Comparison of ENCODE assay signal across 8 cellular contexts in genomic region chr20:3046677-3047462, GRCh38. TPM values are rescaled to one million over a fixed set of nuclear protein-coding genes. Genes with fewer than 3 reads are reported as not detected.
DNase-seq lines count a peak whose midpoint lies in the region; ATAC-seq, FAIRE-seq and TF ChIP-seq lines count a peak whose summit lies in the region.

No MANE protein-coding gene starts in this region.

- no peak for DNase-seq in left ventricle myocardium inferior
- DNase-seq in Right ventricle myocardium superior, result no peak
- DNase-seq in NCI-H2196 (lab: John Stamatoyannopoulos, UW; ENCODE audit: unreplicated experiment), result peak; percentile 33
- no peak for DNase-seq in GM12878 (ENCODE audit: low read depth, low spot score)
- peak in 1 of 2 donors; percentile 49 for DNase-seq in left colon
- no peak for DNase-seq in testis
- DNase-seq in medulla oblongata (ENCODE audit: extremely low spot score), result no peak
- DNase-seq in HCEC 1CT, result no peak

- CTCF ChIA-PET in GM12878 (lab: Yijun Ruan, JAX), result no interaction called here

- H3K4me1 ChIP-seq in left ventricle myocardium inferior, result peaks cover 44% of the 10 kb centered on the region
- H3K4me1 ChIP-seq in GM12878 (ENCODE audit: control insufficient read depth, insufficient read depth, low read length), result no peaks in the 10 kb centered on the region; the same call in 1 of the 2 replicates
- peaks cover 6% of the 10 kb centered on the region for H3K4me1 ChIP-seq in testis

- peak overlapping the region; percentile 61 for H2AFZ ChIP-seq in GM12878 (ENCODE audit: control insufficient read depth, low read depth, low read length)

- intact Hi-C loops in left ventricle myocardium inferior (cut with micrococcal nuclease) (no loop called here), Right ventricle myocardium superior (cut with DNase I) (no loop called here), GM12878 (cut with micrococcal nuclease; ENCODE audit: unreplicated experiment) (loop anchor here (10.0 kb wide), 1 partner anchor 158 kb away; the partner anchor contains the start of genes DDRGK1 and ITPA), left colon (cut with DNase I, micrococcal nuclease) (no loop called here), testis (cut with DNase I; ENCODE audit: low total_unique reads) (no loop called here)

- TF ChIP-seq POLR2A in GM12878 (IDR thresholded peaks at IDR 0.05; ENCODE audit: low read depth, low read length) (no peak), testis (IDR thresholded peaks at IDR 0.05) (no peak)

- H3K4me3 ChIP-seq in left ventricle myocardium inferior (peak overlapping the region; percentile 87), GM12878 (peak overlapping the region; percentile 80), testis (peak overlapping the region; percentile 72 to 88)

- H3K79me2 ChIP-seq in GM12878 (ENCODE audit: control insufficient read depth, insufficient read depth, low read length), result peaks cover 13% of the 10 kb centered on the region

- no peak for TF ChIP-seq RAD21 in GM12878 (IDR thresholded peaks at IDR 0.05; ENCODE audit: insufficient read depth, low read depth, low read length)

- 47% methylated on average over 39 of the region's 39 CpGs for WGBS in GM12878 (ENCODE audit: insufficient coverage, insufficient replicate concordance, low lambda C conversion rate, missing lambda C conversion rate)
- 32 to 33% methylated on average over 34 to 39 of the region's 39 CpGs for WGBS in testis, 2 donors

- TF ChIP-seq CTCF in left ventricle myocardium inferior (IDR thresholded peaks at IDR 0.05; ENCODE audit: borderline replicate concordance) (no peak), GM12878 (IDR thresholded peaks at IDR 0.05 in 2 of 3, conservative IDR thresholded peaks at IDR 0.05 in 1 of 3; ENCODE audit: control insufficient read depth in 2 of 3, extremely low read depth in 1 of 3, insufficient read depth in 1 of 3, low read depth in 3 of 3, low read length in 3 of 3) (no peak), testis (IDR thresholded peaks at IDR 0.05) (no peak)

- H3K9ac ChIP-seq in GM12878 (ENCODE audit: control insufficient read depth, insufficient read depth, low read length), result peak overlapping the region; percentile 65

- TF ChIP-seq EP300 in GM12878 (IDR thresholded peaks at IDR 0.05; ENCODE audit: borderline replicate concordance in 1 of 2, control insufficient read depth in 1 of 2, low read depth in 2 of 2, low read length in 2 of 2), result no peak

- H3K27me3 ChIP-seq in left ventricle myocardium inferior (ENCODE audit: low read depth), result no peaks in the 10 kb centered on the region
- no peaks in the 10 kb centered on the region for H3K27me3 ChIP-seq in GM12878 (replicated peaks in 1 of 2; ENCODE audit: control insufficient read depth in 2 of 2, insufficient read depth in 2 of 2, low read length in 1 of 2)
- no peaks in the 10 kb centered on the region for H3K27me3 ChIP-seq in testis

- SMC1A ChIA-PET in GM12878 (lab: Charles Lee; ENCODE audit: uncharacterized antibody, unreplicated experiment), result no interaction called here

- peak overlapping the region; percentile 70 for H3K4me2 ChIP-seq in GM12878 (ENCODE audit: control insufficient read depth, insufficient read depth)

- no TSS peak for BruUV-seq in GM12878 (replicated peaks; lab: Mats Ljungman, UMichigan)

- H4K20me1 ChIP-seq in GM12878 (ENCODE audit: control insufficient read depth, insufficient read depth), result no peaks in the 10 kb centered on the region

- ATAC-seq in Right ventricle myocardium superior (ENCODE audit: poor library complexity), result no peak
- ATAC-seq in GM12878, result peak; percentile 5
- ATAC-seq in left colon, result peak; percentile 14

- POLR2A ChIA-PET in GM12878 (lab: Charles Lee), result interaction anchor here (1.8 kb wide), 1 partner anchor 114 kb away, joined by 13 read pairs; no protein-coding TSS in a partner anchor

- in situ Hi-C loops in GM12878 (cut with MboI), result no loop called here

- FAIRE-seq in GM12878 (lab: Jason Lieb, UNC), result no peak

- RAD21 ChIA-PET in GM12878 (lab: Charles Lee; ENCODE audit: unreplicated experiment), result no interaction called here

- H3K9me3 ChIP-seq in left ventricle myocardium inferior (replicated peaks), result no peaks in the 10 kb centered on the region
- H3K9me3 ChIP-seq in GM12878 (replicated peaks; ENCODE audit: control insufficient read depth, insufficient read depth, low read length), result no peaks in the 10 kb centered on the region
- H3K9me3 ChIP-seq in testis, result no peaks in the 10 kb centered on the region

- peak overlapping the region; percentile 96 for H3K27ac ChIP-seq in left ventricle myocardium inferior (replicated peaks)
- H3K27ac ChIP-seq in GM12878 (ENCODE audit: control insufficient read depth, insufficient read depth), result peak overlapping the region; percentile 87
- peak overlapping the region in 1 of 2 donors; percentile 85 for H3K27ac ChIP-seq in testis

- H3K36me3 ChIP-seq in left ventricle myocardium inferior (peaks cover 26% of the 10 kb centered on the region), GM12878 (ENCODE audit: control insufficient read depth in 2 of 2, insufficient read depth in 2 of 2, low read length in 1 of 2) (peaks cover 4 to 6% of the 10 kb centered on the region in 2 experiments; a peak in 2 of 4 replicates), testis (ENCODE audit: low read depth, missing control alignments) (no peaks in the 10 kb centered on the region)

RNA-seq across cellular contexts. Expression of gene MRPS26, which starts 1.0 kb away (rescaled TPM):
- 55.6 TPM for total RNA-seq in left ventricle myocardium inferior
- total RNA-seq in Right ventricle myocardium superior, result 49.9 TPM
- total RNA-seq in GM12878 (2013; cell fraction: nucleolus; rRNA removed), result 5.5 and 5.7 TPM in 2 replicates
- total RNA-seq in GM12878 (2014; rRNA removed), result 52.0 and 58.7 TPM in 2 replicates
- total RNA-seq in GM12878 (2014; rRNA removed; fragmentation: Illumina TruSeq; extraction: Trizol), result 23.4 and 25.8 TPM in 2 replicates
- 51.5 and 56.7 TPM in 2 replicates for total RNA-seq in GM12878 (2021)
- 12.5 TPM for polyA plus RNA-seq in GM12878 (2011; ENCODE audit: low read depth)
- polyA plus RNA-seq in GM12878 (2011; rRNA removed), result 25.0 and 36.3 TPM in 2 replicates
- polyA plus RNA-seq in GM12878 (2011; cell fraction: cytosol; rRNA removed), result 51.2 and 87.8 TPM in 2 replicates
- 28.4 and 31.8 TPM in 2 replicates for polyA plus RNA-seq in GM12878 (2011; cell fraction: nucleus; rRNA removed)
- 30.4 and 30.8 TPM in 2 replicates for polyA plus RNA-seq in GM12878 (2012)
- polyA plus RNA-seq in GM12878 (2014; fragmentation: Illumina TruSeq; extraction: Trizol), result 9.9 and 18.8 TPM in 2 replicates
- polyA plus RNA-seq in GM12878 (2014; fragmentation: Nextera tagmentation; extraction: Ambion mirVana), result 1 to 10 TPM; 3.9 to 9.3 TPM
- polyA plus RNA-seq in GM12878 (2014; rRNA removed), result 60.9 and 69.4 TPM in 2 replicates
- polyA plus RNA-seq in GM12878 (2016; fragmentation: Nextera tagmentation; extraction: Ambion mirVana), result 10 to 100 TPM; 80.7 to 95.3 TPM
- 10.8 and 18.2 TPM in 2 replicates for polyA minus RNA-seq in GM12878 (2011; rRNA and poly(A)+ RNA removed)
- 12.6 and 13.6 TPM in 2 replicates for polyA minus RNA-seq in GM12878 (2011; cell fraction: cytosol; rRNA and poly(A)+ RNA removed)
- 5.0 and 7.9 TPM in 2 replicates for polyA minus RNA-seq in GM12878 (2011; cell fraction: nucleus; rRNA and poly(A)+ RNA removed)
- 10 to 100 TPM; 33.1 to 44.1 TPM for total RNA-seq in left colon
- total RNA-seq in testis, result 10 to 100 TPM; 37.4 to 55.9 TPM
- 28.3 TPM for polyA plus RNA-seq in testis (ENCODE audit: insufficient read depth, low read depth, low replicate concordance)

RNA-seq across cellular contexts. Expression of gene GNRH2, which starts 3.4 kb away (rescaled TPM):
- total RNA-seq in left ventricle myocardium inferior (not detected), Right ventricle myocardium superior (not detected), GM12878 (2014; rRNA removed) (not detected in 2 replicates), GM12878 (2014; rRNA removed; fragmentation: Illumina TruSeq; extraction: Trizol) (not detected in 2 replicates), GM12878 (2021) (0.64 and 0.85 TPM in 2 replicates), left colon (under 1 TPM in 1 of 2 donors, not detected in 1; 0.64 TPM), testis (not detected)
- total RNA-seq in GM12878 (2013; cell fraction: nucleolus; rRNA removed), result 3.3 and 3.9 TPM in 2 replicates
- not detected for polyA plus RNA-seq in GM12878 (2011; ENCODE audit: low read depth)
- polyA plus RNA-seq in GM12878 (2011; rRNA removed) (0.31 TPM in 1 of 2 replicates, not detected in the other), GM12878 (2014; fragmentation: Illumina TruSeq; extraction: Trizol) (not detected in 2 replicates), GM12878 (2014; fragmentation: Nextera tagmentation; extraction: Ambion mirVana) (not detected), GM12878 (2014; rRNA removed) (0.12 and 0.15 TPM in 2 replicates), GM12878 (2016; fragmentation: Nextera tagmentation; extraction: Ambion mirVana) (not detected), testis (ENCODE audit: insufficient read depth, low read depth, low replicate concordance) (2.6 TPM)
- polyA plus RNA-seq in GM12878 (2011; cell fraction: cytosol; rRNA removed), result 0.10 and 0.25 TPM in 2 replicates
- 1.2 and 2.1 TPM in 2 replicates for polyA plus RNA-seq in GM12878 (2011; cell fraction: nucleus; rRNA removed)
- polyA plus RNA-seq in GM12878 (2012), result not detected in 2 replicates
- polyA minus RNA-seq in GM12878 (2011; rRNA and poly(A)+ RNA removed), result 0.80 and 1.1 TPM in 2 replicates
- not detected in 2 replicates for polyA minus RNA-seq in GM12878 (2011; cell fraction: cytosol; rRNA and poly(A)+ RNA removed)
- 1.6 and 4.0 TPM in 2 replicates for polyA minus RNA-seq in GM12878 (2011; cell fraction: nucleus; rRNA and poly(A)+ RNA removed)

RNA-seq across cellular contexts. Expression of gene OXT, which starts 24.6 kb away (rescaled TPM):
- not detected for total RNA-seq in left ventricle myocardium inferior
- total RNA-seq in Right ventricle myocardium superior, result not detected
- total RNA-seq in GM12878 (2013; cell fraction: nucleolus; rRNA removed), result not detected in 2 replicates
- not detected in 2 replicates for total RNA-seq in GM12878 (2014; rRNA removed)
- not detected in 2 replicates for total RNA-seq in GM12878 (2014; rRNA removed; fragmentation: Illumina TruSeq; extraction: Trizol)
- not detected in 2 replicates for total RNA-seq in GM12878 (2021)
- not detected for polyA plus RNA-seq in GM12878 (2011; ENCODE audit: low read depth)
- not detected in 2 replicates for polyA plus RNA-seq in GM12878 (2011; rRNA removed)
- polyA plus RNA-seq in GM12878 (2011; cell fraction: cytosol; rRNA removed), result not detected in 2 replicates
- not detected in 2 replicates for polyA plus RNA-seq in GM12878 (2011; cell fraction: nucleus; rRNA removed)
- polyA plus RNA-seq in GM12878 (2012), result not detected in 2 replicates
- not detected in 2 replicates for polyA plus RNA-seq in GM12878 (2014; fragmentation: Illumina TruSeq; extraction: Trizol)
- not detected for polyA plus RNA-seq in GM12878 (2014; fragmentation: Nextera tagmentation; extraction: Ambion mirVana)
- not detected in 2 replicates for polyA plus RNA-seq in GM12878 (2014; rRNA removed)
- not detected for polyA plus RNA-seq in GM12878 (2016; fragmentation: Nextera tagmentation; extraction: Ambion mirVana)
- not detected in 2 replicates for polyA minus RNA-seq in GM12878 (2011; rRNA and poly(A)+ RNA removed)
- polyA minus RNA-seq in GM12878 (2011; cell fraction: cytosol; rRNA and poly(A)+ RNA removed), result not detected in 2 replicates
- polyA minus RNA-seq in GM12878 (2011; cell fraction: nucleus; rRNA and poly(A)+ RNA removed), result not detected in 2 replicates
- not detected for total RNA-seq in left colon
- total RNA-seq in testis, result 1 to 10 TPM; 3.7 to 6.7 TPM
- polyA plus RNA-seq in testis (ENCODE audit: insufficient read depth, low read depth, low replicate concordance), result 1.7 TPM

RNA-seq across cellular contexts. Expression of gene AVP, which starts 37.7 kb away (rescaled TPM):
- total RNA-seq in left ventricle myocardium inferior (0.38 TPM), Right ventricle myocardium superior (0.51 TPM), GM12878 (2014; rRNA removed) (not detected in 2 replicates), GM12878 (2014; rRNA removed; fragmentation: Illumina TruSeq; extraction: Trizol) (not detected in 2 replicates), GM12878 (2021) (not detected in 2 replicates), left colon (not detected), testis (1 to 10 TPM in 1 of 2 donors, not detected in 1; 1.3 TPM)
- total RNA-seq in GM12878 (2013; cell fraction: nucleolus; rRNA removed), result not detected in 2 replicates
- polyA plus RNA-seq in GM12878 (2011; ENCODE audit: low read depth), result not detected
- polyA plus RNA-seq in GM12878 (2011; rRNA removed) (not detected in 2 replicates), GM12878 (2014; fragmentation: Illumina TruSeq; extraction: Trizol) (not detected in 2 replicates), GM12878 (2014; fragmentation: Nextera tagmentation; extraction: Ambion mirVana) (not detected), GM12878 (2014; rRNA removed) (not detected in 2 replicates), GM12878 (2016; fragmentation: Nextera tagmentation; extraction: Ambion mirVana) (not detected), testis (ENCODE audit: insufficient read depth, low read depth, low replicate concordance) (not detected)
- polyA plus RNA-seq in GM12878 (2011; cell fraction: cytosol; rRNA removed), result not detected in 2 replicates
- not detected in 2 replicates for polyA plus RNA-seq in GM12878 (2011; cell fraction: nucleus; rRNA removed)
- not detected in 2 replicates for polyA plus RNA-seq in GM12878 (2012)
- not detected in 2 replicates for polyA minus RNA-seq in GM12878 (2011; rRNA and poly(A)+ RNA removed)
- not detected in 2 replicates for polyA minus RNA-seq in GM12878 (2011; cell fraction: cytosol; rRNA and poly(A)+ RNA removed)
- not detected in 2 replicates for polyA minus RNA-seq in GM12878 (2011; cell fraction: nucleus; rRNA and poly(A)+ RNA removed)
